8 cellular contexts compared by ENCODE assay signal in the genomic region with DNA sequence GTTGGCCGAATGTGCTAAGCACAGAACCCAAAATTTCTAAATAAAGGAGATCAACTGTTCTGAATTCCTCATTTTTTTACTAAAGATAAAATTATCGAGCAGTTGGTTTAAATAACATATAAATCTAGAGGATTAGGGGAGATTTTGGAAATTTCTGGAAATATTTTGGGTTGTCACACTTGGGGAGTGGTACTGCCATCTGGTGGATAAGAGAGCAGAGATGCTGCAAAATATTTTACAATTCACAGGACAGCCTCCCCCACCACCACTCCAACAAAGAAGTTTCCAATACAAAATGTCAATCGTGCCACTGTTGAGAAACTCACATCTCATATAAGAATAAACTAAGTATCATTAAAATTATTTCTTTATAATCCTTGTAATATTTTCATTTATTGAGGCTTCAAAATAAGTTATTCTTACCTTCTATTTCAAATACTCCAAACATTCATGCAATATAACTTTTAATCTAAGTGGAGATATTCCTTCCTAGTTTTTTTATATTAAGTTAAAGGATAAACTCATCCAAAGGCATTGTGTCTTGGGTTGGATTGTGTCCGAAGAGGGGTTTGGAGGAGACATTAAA. TPM values are rescaled to one million over a fixed set of nuclear protein-coding genes. Genes with fewer than 3 reads are reported as not detected.
DNase-seq lines count a peak whose midpoint lies in the region; TF ChIP-seq lines count a peak whose summit lies in the region.

No MANE protein-coding gene starts in this region.

- no peak overlapping the region for H3K27ac Mint-ChIP-seq in nephron
- H3K27ac Mint-ChIP-seq in CD4-positive, alpha-beta memory T cell, result no peak overlapping the region

- intact Hi-C loops in CD4-positive, alpha-beta memory T cell (cut with micrococcal nuclease), result no loop called here

- peaks cover 5% of the 10 kb centered on the region for H3K9me3 Mint-ChIP-seq in nephron
- peaks cover 0 to 5% (median under 1%) of the 10 kb centered on the region in 8 donors for H3K9me3 Mint-ChIP-seq in CD4-positive, alpha-beta memory T cell

- H3K27me3 Mint-ChIP-seq in nephron (ENCODE audit: low read depth), result peaks cover 15% of the 10 kb centered on the region
- peaks cover 7 to 8% of the 10 kb centered on the region in 2 donors for H3K27me3 Mint-ChIP-seq in CD4-positive, alpha-beta memory T cell

- TF ChIP-seq CTCF in GM10248 (IDR thresholded peaks at IDR 0.05; ENCODE audit: control extremely low read depth, extremely low read depth, low read depth, missing control alignments), result peak; percentile 33
- TF ChIP-seq CTCF in nephron (IDR thresholded peaks at IDR 0.05; ENCODE audit: unreplicated experiment in 3 of 3), result peak; percentile 57 to 69 (median 64)

- no peaks in the 10 kb centered on the region for H3K36me3 Mint-ChIP-seq in nephron (ENCODE audit: low read depth)
- no peaks in the 10 kb centered on the region for H3K36me3 Mint-ChIP-seq in CD4-positive, alpha-beta memory T cell

- H3K4me1 ChIP-seq in CD4-positive, alpha-beta memory T cell (ENCODE audit: insufficient read depth, low read length), result no peaks in the 10 kb centered on the region

- DNase-seq in GM10248 (ENCODE audit: extremely low spot score) (peak; percentile 26), NCI-H460 (ENCODE audit: extremely low read depth, low read depth) (peak; percentile 33), epidermal melanocyte (ENCODE audit: insufficient read length, low spot score) (peak; percentile 23), DMS153 treated with DMSO at 0.1 percent for 48 hours (lab: John Stamatoyannopoulos, UW; ENCODE audit: unreplicated experiment) (no peak)
- no peak for DNase-seq in stimulated activated naive CD4-positive, alpha-beta T cell (lab: John Stamatoyannopoulos, UW)
- no peak for DNase-seq in CD4-positive, alpha-beta memory T cell
- DNase-seq in activated effector memory CD4-positive, alpha-beta T cell treated with anti-CD3 and anti-CD28 coated beads, Interleukin-2, amount 50 U/mL, for 16 hours, result no peak

- no peak overlapping the region for H3K27ac ChIP-seq in CD4-positive, alpha-beta memory T cell (ENCODE audit: low read depth, low read length)

- CTCF ChIA-PET in GM10248 (lab: Yijun Ruan, JAX), result interaction anchor here (1.0 kb wide), 1 partner anchor 200 kb away, joined by 3 read pairs; no protein-coding TSS in a partner anchor
- CTCF ChIA-PET in CD4-positive, alpha-beta memory T cell (lab: Charles Lee; ENCODE audit: partially characterized antibody), result no interaction called here

- H3K36me3 ChIP-seq in CD4-positive, alpha-beta memory T cell (ENCODE audit: insufficient read depth, low read length), result no peaks in the 10 kb centered on the region

- H3K4me3 ChIP-seq in CD4-positive, alpha-beta memory T cell (ENCODE audit: low read length in 2 of 2), result no peak overlapping the region

- H3K4me1 Mint-ChIP-seq in nephron, result peaks cover 5% of the 10 kb centered on the region
- H3K4me1 Mint-ChIP-seq in CD4-positive, alpha-beta memory T cell, result no peaks in the 10 kb centered on the region

- no peaks in the 10 kb centered on the region for H3K9me3 ChIP-seq in CD4-positive, alpha-beta memory T cell (ENCODE audit: control insufficient read depth in 1 of 2, low read length in 2 of 2)

- POLR2A ChIA-PET in GM10248 (lab: Yijun Ruan, JAX), result no interaction called here
- POLR2A ChIA-PET in CD4-positive, alpha-beta memory T cell (lab: Charles Lee; ENCODE audit: partially characterized antibody), result no interaction called here

- H3K27me3 ChIP-seq in CD4-positive, alpha-beta memory T cell (ENCODE audit: insufficient read depth, low read length), result no peaks in the 10 kb centered on the region

- H3K4me3 Mint-ChIP-seq in nephron, result no peak overlapping the region
- H3K4me3 Mint-ChIP-seq in CD4-positive, alpha-beta memory T cell, result no peak overlapping the region

RNA-seq across cellular contexts. Expression of a gene that starts 17.0 kb away (rescaled TPM):
- total RNA-seq in NCI-H460 (2014; rRNA removed; shearing (Covaris generic)), result 24.4 and 27.4 TPM in 2 replicates
- polyA plus RNA-seq in NCI-H460 (2014; cell fraction: nucleus; rRNA removed), result 30.6 and 45.9 TPM in 2 replicates
- total RNA-seq in CD4-positive, alpha-beta memory T cell, result not detected
- polyA plus RNA-seq in CD4-positive, alpha-beta memory T cell, result not detected

Comparison
In these comparisons a context has a peak if more than half of its experiments do, and no peak if none do; other contexts are left out.
1. DNase-seq: peak in GM10248 (single experiment), NCI-H460 (single experiment) and epidermal melanocyte (single experiment); none in stimulated activated naive CD4-positive, alpha-beta T cell (0 of 6), CD4-positive, alpha-beta memory T cell (0 of 5), activated effector memory CD4-positive, alpha-beta T cell treated with anti-CD3 and anti-CD28 coated beads, Interleukin-2, amount 50 U/mL, for 16 hours (single experiment) and DMS153 treated with DMSO at 0.1 percent for 48 hours (single experiment).
2. RNA of a gene that starts 17.0 kb away (total RNA-seq): 24.4 to 27.4 TPM in NCI-H460; not detected in CD4-positive, alpha-beta memory T cell; every median in the first group is over 10 times any median in the second.